ENCODE assay signal across 12 cellular contexts in the genomic region with DNA sequence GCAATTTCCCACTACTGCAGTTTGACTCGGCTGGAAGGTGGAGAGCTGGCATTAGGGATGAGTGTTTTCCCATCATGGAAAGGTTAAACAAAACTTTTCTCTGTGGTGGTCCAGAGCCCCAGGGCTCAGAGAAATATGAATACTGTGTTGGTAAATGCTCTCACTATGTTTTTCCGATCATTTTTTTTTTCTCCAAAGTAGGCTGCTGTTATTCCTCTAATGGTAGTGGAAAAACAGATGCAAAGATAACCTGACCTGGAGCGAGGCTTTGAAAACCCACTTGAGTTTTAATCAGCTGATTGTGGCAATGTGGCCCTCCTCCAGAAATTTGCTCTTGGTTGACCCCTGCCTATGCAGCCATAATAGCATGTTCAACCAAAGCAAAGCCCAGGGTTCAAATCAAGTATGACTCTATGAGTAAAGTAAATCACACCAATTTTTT.
A peak's percentile ranks its signal among the peaks of the same experiment; 100 is the strongest.
DNase-seq lines count a peak whose midpoint lies in the region; ATAC-seq and TF ChIP-seq lines count a peak whose summit lies in the region.
"Had no signal": no experiment of that assay in that cellular context is flagged by ENCODE, and none has a peak within 500 bp of the region (broad histone marks: within the 10 kb centered on the region; RNA-seq: fewer than 3 reads in every experiment).

No MANE protein-coding gene starts in this region.

- CTCF ChIA-PET in RWPE1 (lab: Yijun Ruan, JAX) = no interaction called here

- 88 to 90% methylated on average over 1 to 2 of the region's 3 CpGs for WGBS in mesodermal cell (ENCODE audit: insufficient coverage in 2 of 2), 2 experiments

- peaks cover 5% of the 10 kb centered on the region for H3K4me1 ChIP-seq in mesodermal cell (ENCODE audit: control insufficient read depth, insufficient read depth, low read length, poor library complexity, severe bottlenecking)

- H3K36me3 ChIP-seq in mesodermal cell (ENCODE audit: control insufficient read depth, insufficient read depth, low read length) = no peaks in the 10 kb centered on the region

- no peak overlapping the region for H3K4me3 ChIP-seq in mesodermal cell (ENCODE audit: extremely low read depth, insufficient read depth, low read length, poor library complexity, severe bottlenecking)
- H3K4me3 ChIP-seq in skin epidermis = no peak overlapping the region

- POLR2A ChIA-PET in RWPE1 (lab: Yijun Ruan, JAX; ENCODE audit: low non-redundant PET) = no interaction called here

- no peak for TF ChIP-seq CTCF in RWPE1 (conservative IDR thresholded peaks at IDR 0.05; ENCODE audit: low read depth)

- H3K27ac ChIP-seq in RWPE1 (peak overlapping the region; percentile 93), mesodermal cell (ENCODE audit: low read depth, low read length, severe bottlenecking) (peak overlapping the region; percentile 19), skin epidermis (peak overlapping the region in 19 of 21 experiments; percentile 2 to 78 (median 62))

- DNase-seq in RWPE1 (ENCODE audit: low spot score) (no peak), dermis blood vessel endothelial cell (peak; percentile 41), NCI-H82 treated with DMSO at 0.1 percent for 48 hours (lab: John Stamatoyannopoulos, UW; ENCODE audit: unreplicated experiment) (no peak)
- DNase-seq in NK-92 treated with Interleukin-12 subunit alpha and Interleukin-12 subunit beta, amount 100 ng/mL, for 24 hours (lab: John Stamatoyannopoulos, UW) = no peak
- DNase-seq: activated B cell treated with CpG ODN at 0.5 μM for 24 hours; NCI-H2171; stimulated activated CD4-positive, alpha-beta T cell treated with anti-CD3 and anti-CD28 coated beads, Interleukin-12 subunit alpha, Interleukin-12 subunit beta, amount 100 ng/mL, for 4 hours had no signal

- no peak for ATAC-seq in GM21619 (IDR thresholded peaks at IDR 0.05; ENCODE audit: unreplicated experiment)
- no peak for ATAC-seq in GM21737 (IDR thresholded peaks at IDR 0.05; ENCODE audit: unreplicated experiment)
- ATAC-seq: activated naive CD4-positive, alpha-beta T cell treated with anti-CD3 and anti-CD28 coated beads, Interleukin-2, amount 50 U/mL, for 72 hours had no signal

- H3K9me3 ChIP-seq in mesodermal cell (ENCODE audit: control insufficient read depth, low read length) = no peaks in the 10 kb centered on the region

Comparison
In these comparisons a context has a peak if more than half of its experiments do, and no peak if none do; other contexts are left out.
1. H3K27ac ChIP-seq: peak in every context shown above with its lines; median percentile 93 in RWPE1; 62 in skin epidermis; 19 in mesodermal cell.